Comparison of ENCODE assay signal across 2 cellular contexts in the genomic region with DNA sequence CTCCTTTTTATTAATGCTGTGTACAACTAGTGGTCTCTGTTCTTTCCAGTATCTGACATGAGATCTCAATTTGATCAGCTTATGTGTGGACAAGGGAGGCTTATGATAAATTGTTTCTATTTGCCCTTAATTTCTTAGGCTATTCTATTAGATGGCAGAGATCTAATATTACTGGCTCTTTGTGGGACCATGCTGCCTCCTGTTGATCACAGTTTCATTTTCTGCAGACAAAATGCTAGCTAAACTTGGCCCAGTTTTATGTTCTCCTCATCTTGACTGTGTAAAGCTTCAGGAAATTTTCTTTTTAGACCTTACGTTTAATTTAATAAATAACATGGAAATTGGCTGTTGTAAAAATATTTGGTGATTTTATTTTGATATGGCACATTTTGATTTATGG.
TF ChIP-seq lines count a peak whose summit lies in the region.

No MANE protein-coding gene starts in this region.

TF ChIP-seq in IMR-90, 13 proteins besides CTCF, POLR2A, EP300 and RAD21:
- TF ChIP-seq BHLHE40 (IDR thresholded peaks at IDR 0.05; ENCODE audit: low read depth, low read length) (no peak), NFE2L2 (IDR thresholded peaks at IDR 0.05; ENCODE audit: low read depth, low read length) (no peak), CHD1 (IDR thresholded peaks at IDR 0.05; ENCODE audit: low read depth, low read length) (no peak), MXI1 (IDR thresholded peaks at IDR 0.05; ENCODE audit: borderline replicate concordance, low read depth, low read length) (no peak), SMC3 (IDR thresholded peaks at IDR 0.05; ENCODE audit: low read depth, low read length) (no peak), RCOR1 (IDR thresholded peaks at IDR 0.05; ENCODE audit: insufficient replicate concordance, low read length) (no peak), MAZ (IDR thresholded peaks at IDR 0.05; ENCODE audit: borderline replicate concordance, low read depth, low read length) (no peak), FOS (IDR thresholded peaks at IDR 0.05; ENCODE audit: low read depth, low read length) (no peak)
- TF ChIP-seq, protein P1, sequence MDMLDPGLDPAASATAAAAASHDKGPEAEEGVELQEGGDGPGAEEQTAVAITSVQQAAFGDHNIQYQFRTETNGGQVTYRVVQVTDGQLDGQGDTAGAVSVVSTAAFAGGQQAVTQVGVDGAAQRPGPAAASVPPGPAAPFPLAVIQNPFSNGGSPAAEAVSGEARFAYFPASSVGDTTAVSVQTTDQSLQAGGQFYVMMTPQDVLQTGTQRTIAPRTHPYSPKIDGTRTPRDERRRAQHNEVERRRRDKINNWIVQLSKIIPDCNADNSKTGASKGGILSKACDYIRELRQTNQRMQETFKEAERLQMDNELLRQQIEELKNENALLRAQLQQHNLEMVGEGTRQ (IDR thresholded peaks at IDR 0.05; ENCODE audit: low read depth, low read length): no peak
- TF ChIP-seq, protein P2, sequence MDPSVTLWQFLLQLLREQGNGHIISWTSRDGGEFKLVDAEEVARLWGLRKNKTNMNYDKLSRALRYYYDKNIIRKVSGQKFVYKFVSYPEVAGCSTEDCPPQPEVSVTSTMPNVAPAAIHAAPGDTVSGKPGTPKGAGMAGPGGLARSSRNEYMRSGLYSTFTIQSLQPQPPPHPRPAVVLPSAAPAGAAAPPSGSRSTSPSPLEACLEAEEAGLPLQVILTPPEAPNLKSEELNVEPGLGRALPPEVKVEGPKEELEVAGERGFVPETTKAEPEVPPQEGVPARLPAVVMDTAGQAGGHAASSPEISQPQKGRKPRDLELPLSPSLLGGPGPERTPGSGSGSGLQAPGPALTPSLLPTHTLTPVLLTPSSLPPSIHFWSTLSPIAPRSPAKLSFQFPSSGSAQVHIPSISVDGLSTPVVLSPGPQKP (IDR thresholded peaks at IDR 0.05; ENCODE audit: borderline replicate concordance, low read depth, low read length): no peak

TF ChIP-seq in GM12878, 131 proteins besides CTCF, POLR2A, EP300 and RAD21:
- TF ChIP-seq SMC3 (IDR thresholded peaks at IDR 0.05; ENCODE audit: borderline replicate concordance, low read length) (peak; percentile 50; the same call in 1 of the 2 replicates), RB1 (IDR thresholded peaks at IDR 0.05; ENCODE audit: borderline replicate concordance) (no peak)
